1 cellular context compared by ENCODE assay signal in the genomic region with DNA sequence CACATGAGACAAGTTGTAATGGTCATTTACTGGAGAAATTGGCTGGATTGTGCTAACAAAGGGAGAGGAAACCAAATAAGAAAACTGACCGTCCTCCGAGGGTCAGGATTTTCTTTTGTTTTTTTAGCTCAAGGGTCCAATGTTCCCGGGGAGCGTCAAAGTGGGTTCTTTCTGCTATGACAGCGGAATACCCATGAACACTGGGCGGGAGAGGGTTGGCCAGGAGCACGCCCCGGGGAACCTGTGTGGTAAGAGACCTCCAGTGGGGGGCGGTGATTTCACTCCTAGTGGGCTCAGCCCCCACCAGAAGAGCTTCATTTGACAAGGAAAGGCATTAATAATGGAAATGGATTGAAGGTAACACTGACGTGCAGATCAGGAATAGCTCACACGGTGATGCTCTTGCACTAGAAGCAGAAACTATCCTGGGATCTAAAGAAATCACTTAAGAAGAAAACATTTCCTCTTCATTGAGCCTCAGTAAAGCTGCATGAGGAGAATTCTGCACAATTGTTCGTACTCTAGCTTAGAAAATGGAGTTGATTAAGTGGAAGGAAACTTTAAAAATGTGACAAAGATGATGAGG.
TF ChIP-seq lines count a peak whose summit lies in the region.

No MANE protein-coding gene starts in this region.

TF ChIP-seq in HepG2, 621 proteins besides CTCF, POLR2A, EP300 and RAD21 (continued from another document):
- TF ChIP-seq ZNF142 (CRISPR knock-in tag; IDR thresholded peaks at IDR 0.05): no peak
- TF ChIP-seq, protein P1, sequence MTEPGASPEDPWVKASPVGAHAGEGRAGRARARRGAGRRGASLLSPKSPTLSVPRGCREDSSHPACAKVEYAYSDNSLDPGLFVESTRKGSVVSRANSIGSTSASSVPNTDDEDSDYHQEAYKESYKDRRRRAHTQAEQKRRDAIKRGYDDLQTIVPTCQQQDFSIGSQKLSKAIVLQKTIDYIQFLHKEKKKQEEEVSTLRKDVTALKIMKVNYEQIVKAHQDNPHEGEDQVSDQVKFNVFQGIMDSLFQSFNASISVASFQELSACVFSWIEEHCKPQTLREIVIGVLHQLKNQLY (CRISPR knock-in tag; IDR thresholded peaks at IDR 0.05): no peak
- TF ChIP-seq TEAD3 (CRISPR knock-in tag; optimal IDR thresholded peaks at IDR 0.05; ENCODE audit: borderline replicate concordance): no peak
- TF ChIP-seq BRF2 (CRISPR knock-in tag; IDR thresholded peaks at IDR 0.05): no peak
- TF ChIP-seq, protein P2, sequence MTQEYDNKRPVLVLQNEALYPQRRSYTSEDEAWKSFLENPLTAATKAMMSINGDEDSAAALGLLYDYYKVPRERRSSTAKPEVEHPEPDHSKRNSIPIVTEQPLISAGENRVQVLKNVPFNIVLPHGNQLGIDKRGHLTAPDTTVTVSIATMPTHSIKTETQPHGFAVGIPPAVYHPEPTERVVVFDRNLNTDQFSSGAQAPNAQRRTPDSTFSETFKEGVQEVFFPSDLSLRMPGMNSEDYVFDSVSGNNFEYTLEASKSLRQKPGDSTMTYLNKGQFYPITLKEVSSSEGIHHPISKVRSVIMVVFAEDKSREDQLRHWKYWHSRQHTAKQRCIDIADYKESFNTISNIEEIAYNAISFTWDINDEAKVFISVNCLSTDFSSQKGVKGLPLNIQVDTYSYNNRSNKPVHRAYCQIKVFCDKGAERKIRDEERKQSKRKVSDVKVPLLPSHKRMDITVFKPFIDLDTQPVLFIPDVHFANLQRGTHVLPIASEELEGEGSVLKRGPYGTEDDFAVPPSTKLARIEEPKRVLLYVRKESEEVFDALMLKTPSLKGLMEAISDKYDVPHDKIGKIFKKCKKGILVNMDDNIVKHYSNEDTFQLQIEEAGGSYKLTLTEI (CRISPR knock-in tag; conservative IDR thresholded peaks at IDR 0.05): no peak
- TF ChIP-seq, protein P3, sequence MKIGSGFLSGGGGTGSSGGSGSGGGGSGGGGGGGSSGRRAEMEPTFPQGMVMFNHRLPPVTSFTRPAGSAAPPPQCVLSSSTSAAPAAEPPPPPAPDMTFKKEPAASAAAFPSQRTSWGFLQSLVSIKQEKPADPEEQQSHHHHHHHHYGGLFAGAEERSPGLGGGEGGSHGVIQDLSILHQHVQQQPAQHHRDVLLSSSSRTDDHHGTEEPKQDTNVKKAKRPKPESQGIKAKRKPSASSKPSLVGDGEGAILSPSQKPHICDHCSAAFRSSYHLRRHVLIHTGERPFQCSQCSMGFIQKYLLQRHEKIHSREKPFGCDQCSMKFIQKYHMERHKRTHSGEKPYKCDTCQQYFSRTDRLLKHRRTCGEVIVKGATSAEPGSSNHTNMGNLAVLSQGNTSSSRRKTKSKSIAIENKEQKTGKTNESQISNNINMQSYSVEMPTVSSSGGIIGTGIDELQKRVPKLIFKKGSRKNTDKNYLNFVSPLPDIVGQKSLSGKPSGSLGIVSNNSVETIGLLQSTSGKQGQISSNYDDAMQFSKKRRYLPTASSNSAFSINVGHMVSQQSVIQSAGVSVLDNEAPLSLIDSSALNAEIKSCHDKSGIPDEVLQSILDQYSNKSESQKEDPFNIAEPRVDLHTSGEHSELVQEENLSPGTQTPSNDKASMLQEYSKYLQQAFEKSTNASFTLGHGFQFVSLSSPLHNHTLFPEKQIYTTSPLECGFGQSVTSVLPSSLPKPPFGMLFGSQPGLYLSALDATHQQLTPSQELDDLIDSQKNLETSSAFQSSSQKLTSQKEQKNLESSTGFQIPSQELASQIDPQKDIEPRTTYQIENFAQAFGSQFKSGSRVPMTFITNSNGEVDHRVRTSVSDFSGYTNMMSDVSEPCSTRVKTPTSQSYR (CRISPR knock-in tag; IDR thresholded peaks at IDR 0.05; ENCODE audit: borderline replicate concordance): no peak
- no peak for TF ChIP-seq JARID2 (CRISPR knock-in tag; IDR thresholded peaks at IDR 0.05; ENCODE audit: insufficient replicate concordance)
- TF ChIP-seq ZNF772 (CRISPR knock-in tag; IDR thresholded peaks at IDR 0.05): no peak
- TF ChIP-seq ZNF20 (CRISPR knock-in tag; IDR thresholded peaks at IDR 0.05): no peak
- no peak for TF ChIP-seq JUN (CRISPR knock-in tag; IDR thresholded peaks at IDR 0.05)
- TF ChIP-seq NPAS2 (CRISPR knock-in tag; IDR thresholded peaks at IDR 0.05; ENCODE audit: borderline replicate concordance): no peak
- no peak for TF ChIP-seq NBN (conservative IDR thresholded peaks at IDR 0.05)
